In genomic region chr1:31764307-31765040, GRCh38 we compare ENCODE assay signal across 2 cellular contexts.
TF ChIP-seq lines count a peak whose summit lies in the region.

Gene ADGRB2, minus strand, starts transcription at chr1:31764340. Its CDS starts 7,119 bp downstream, at chr1:31757221.

TF ChIP-seq in A549, 52 proteins besides CTCF, POLR2A, EP300 and RAD21 (continued from another document):
- TF ChIP-seq HMGXB4 (CRISPR knock-in tag; IDR thresholded peaks at IDR 0.05; ENCODE audit: borderline replicate concordance) (no peak), SREBF2 (IDR thresholded peaks at IDR 0.05) (no peak), GATA3 (IDR thresholded peaks at IDR 0.05; ENCODE audit: borderline replicate concordance) (no peak), ESRRA (IDR thresholded peaks at IDR 0.05; ENCODE audit: borderline replicate concordance, low read length) (no peak), NFE2L2 (conservative IDR thresholded peaks at IDR 0.05; ENCODE audit: low read length) (no peak), FOSB (CRISPR knock-in tag; IDR thresholded peaks at IDR 0.05) (no peak), PBX3 (IDR thresholded peaks at IDR 0.05) (no peak), MYC (IDR thresholded peaks at IDR 0.05; ENCODE audit: borderline replicate concordance, low read length) (no peak), ZSCAN20 (CRISPR knock-in tag; IDR thresholded peaks at IDR 0.05) (no peak)

TF ChIP-seq in SK-N-SH, 30 proteins besides CTCF, POLR2A, EP300 and RAD21 (continued from another document):
- no peak for TF ChIP-seq PBX3 (IDR thresholded peaks at IDR 0.05)
- 0 out of 2 replicates have a peak, but pooled peaks have one; percentile 11 for TF ChIP-seq RCOR1 (IDR thresholded peaks at IDR 0.05; ENCODE audit: low read length)
